In genomic region chr3:130111865-130112650, GRCh38 we compare ENCODE assay signal across 9 cellular contexts. TPM values are rescaled to one million over a fixed set of nuclear protein-coding genes. Genes with fewer than 3 reads are reported as not detected.
DNase-seq lines count a peak whose midpoint lies in the region; ATAC-seq and TF ChIP-seq lines count a peak whose summit lies in the region.
"Not testable (repeated sequence)": the region's sequence is repeated elsewhere in the genome, so short reads cannot be mapped to it uniquely, and the experiment has no call there.
"Had no signal": no experiment of that assay in that cellular context is flagged by ENCODE, and none has a peak within 500 bp of the region (broad histone marks: within the 10 kb centered on the region; RNA-seq: fewer than 3 reads in every experiment).

No MANE protein-coding gene starts in this region.

- peak; percentile 56 for DNase-seq in GM04503 (ENCODE audit: low read depth)
- peak; percentile 100 for DNase-seq in NCI-H146 (lab: John Stamatoyannopoulos, UW)
- peak; percentile 98 for DNase-seq in T follicular helper cell (ENCODE audit: low read depth)
- DNase-seq in activated naive CD8-positive, alpha-beta T cell treated with anti-CD3 and anti-CD28 coated beads for 36 hours = peak; percentile 99
- DNase-seq in glutamatergic neuron = peak; percentile 99
- peak; percentile 96 for DNase-seq in omental fat pad (ENCODE audit: low spot score)

- peak overlapping the region in 3 of 5 donors; percentile 56 to 68 (median 58) for H3K9ac ChIP-seq in subcutaneous abdominal adipose tissue (ENCODE audit: low read length in 5 of 5)

- not testable (repeated sequence) for H3K9me3 ChIP-seq in subcutaneous abdominal adipose tissue (ENCODE audit: control insufficient read depth in 5 of 5, low read length in 5 of 5)

- H3K4me1 Mint-ChIP-seq in activated naive CD8-positive, alpha-beta T cell treated with anti-CD3 and anti-CD28 coated beads for 36 hours = peaks cover 18% of the 10 kb centered on the region
- H3K4me1 Mint-ChIP-seq in glutamatergic neuron (ENCODE audit: low read depth, unreplicated experiment) = peaks cover 14% of the 10 kb centered on the region

- H3K36me3 ChIP-seq in subcutaneous abdominal adipose tissue (ENCODE audit: control insufficient read depth in 5 of 5, insufficient read depth in 5 of 5, low read length in 5 of 5) = not testable (repeated sequence)

- ATAC-seq in HG02840 (IDR thresholded peaks at IDR 0.05; ENCODE audit: low FRiP score, unreplicated experiment) = peak; percentile 48
- ATAC-seq in omental fat pad (ENCODE audit: low FRiP score) = peak; percentile 54

- not testable (repeated sequence) for H3K9me3 Mint-ChIP-seq in activated naive CD8-positive, alpha-beta T cell treated with anti-CD3 and anti-CD28 coated beads for 36 hours; glutamatergic neuron (ENCODE audit: unreplicated experiment)

- not testable (repeated sequence) for H3K27ac ChIP-seq in subcutaneous abdominal adipose tissue (ENCODE audit: low read depth, low read length)

- H3K4me1 ChIP-seq in subcutaneous abdominal adipose tissue (ENCODE audit: control insufficient read depth in 5 of 5, insufficient read depth in 5 of 5, low read length in 5 of 5) = peaks cover 0 to 13% (median 12%) of the 10 kb centered on the region in 5 donors

- peak overlapping the region; percentile 63 to 87 (median 75) for H3K4me3 ChIP-seq in subcutaneous abdominal adipose tissue (ENCODE audit: low read depth in 1 of 5, low read length in 5 of 5)

- not testable (repeated sequence) for H3K27me3 ChIP-seq in subcutaneous abdominal adipose tissue (ENCODE audit: control insufficient read depth in 5 of 5, insufficient read depth in 4 of 5, low read length in 5 of 5)

- peak overlapping the region; percentile 96 for H3K4me3 Mint-ChIP-seq in activated naive CD8-positive, alpha-beta T cell treated with anti-CD3 and anti-CD28 coated beads for 36 hours
- peak overlapping the region; percentile 96 for H3K4me3 Mint-ChIP-seq in glutamatergic neuron (ENCODE audit: unreplicated experiment)

- H3K27ac Mint-ChIP-seq in activated naive CD8-positive, alpha-beta T cell treated with anti-CD3 and anti-CD28 coated beads for 36 hours = peak overlapping the region; percentile 99
- H3K27ac Mint-ChIP-seq in glutamatergic neuron (ENCODE audit: unreplicated experiment) = peak overlapping the region; percentile 93

- not testable (repeated sequence) for H3K27me3 Mint-ChIP-seq in activated naive CD8-positive, alpha-beta T cell treated with anti-CD3 and anti-CD28 coated beads for 36 hours; glutamatergic neuron (ENCODE audit: unreplicated experiment)

- not testable (repeated sequence) for H3K36me3 Mint-ChIP-seq in activated naive CD8-positive, alpha-beta T cell treated with anti-CD3 and anti-CD28 coated beads for 36 hours; glutamatergic neuron (ENCODE audit: unreplicated experiment)

- not testable (repeated sequence) for TF ChIP-seq CTCF in glutamatergic neuron (IDR thresholded peaks at IDR 0.05; ENCODE audit: partially characterized antibody, unreplicated experiment); omental fat pad (IDR thresholded peaks at IDR 0.05)

RNA-seq across cellular contexts. Expression of gene ALG1L2, which starts 30.4 kb away (rescaled TPM):
- under 1 TPM; 0.56 TPM for total RNA-seq in activated naive CD8-positive, alpha-beta T cell treated with anti-CD3 and anti-CD28 coated beads for 36 hours
- total RNA-seq in glutamatergic neuron (ENCODE audit: unreplicated experiment) (1.9 TPM), omental fat pad (not detected)
- total RNA-seq: T-helper 2 cell treated with Interferon-gamma antibody and Interleukin-4, amounts not matched to agents 100 ng/mL and 5 ng/mL, for 36 hours had no signal
